13 cellular contexts compared by ENCODE assay signal in the genomic region with DNA sequence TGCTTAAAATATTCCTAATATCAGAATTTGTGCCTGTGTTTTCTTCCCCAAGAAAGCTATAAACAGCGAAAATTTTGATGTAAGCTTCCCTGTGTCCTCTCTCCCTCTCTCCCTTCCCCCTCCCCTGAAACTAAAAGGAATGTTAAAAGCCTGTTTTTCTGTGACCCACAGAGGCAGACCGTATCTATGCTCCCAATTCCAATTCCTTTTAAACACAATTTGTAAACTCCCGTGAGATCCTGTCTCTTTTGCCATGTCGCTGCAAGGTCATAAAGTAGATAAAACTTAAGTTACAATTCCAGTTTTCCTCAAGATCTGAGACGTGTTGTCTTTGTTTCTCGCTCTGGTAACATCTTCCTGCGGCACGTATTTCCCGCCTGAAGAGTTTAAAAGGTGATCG.
"Had no signal": no experiment of that assay in that cellular context is flagged by ENCODE, and none has a peak within 500 bp of the region (broad histone marks: within the 10 kb centered on the region; RNA-seq: fewer than 3 reads in every experiment).

No MANE protein-coding gene starts in this region.

- H3K36me3 ChIP-seq: adrenal gland had no signal

- H3K4me3 Mint-ChIP-seq: activated CD4-positive, alpha-beta T cell treated with anti-CD3 and anti-CD28 coated beads, Interleukin-2, amount 10 ng/mL, durations not matched to agents 7 days and 5 days; activated naive CD4-positive, alpha-beta T cell treated with anti-CD3 and anti-CD28 coated beads for 36 hours; activated T-helper 17 cell treated with anti-CD3 and anti-CD28 coated beads, Interleukin-2, amount 50 U/mL, for 72 hours; dendritic cell treated with granulocyte-macrophage colony-stimulating factor and Interleukin-4, amounts not matched to agents 40 ng/mL and 50 ng/mL, for 4 days; stimulated activated naive CD8-positive, alpha-beta T cell treated with anti-CD3 and anti-CD28 coated beads, Interleukin-15, Interleukin-2, amounts not matched to agents 100 ng/mL and 50 ng/mL, for 24 hours had no signal

- H3K4me1 Mint-ChIP-seq: activated CD4-positive, alpha-beta T cell treated with anti-CD3 and anti-CD28 coated beads, Interleukin-2, amount 10 ng/mL, durations not matched to agents 7 days and 5 days; activated T-helper 17 cell treated with anti-CD3 and anti-CD28 coated beads, Interleukin-2, amount 50 U/mL, for 72 hours had no signal

- H3K27ac Mint-ChIP-seq: activated CD4-positive, alpha-beta T cell treated with anti-CD3 and anti-CD28 coated beads, Interleukin-2, amount 10 ng/mL, durations not matched to agents 7 days and 5 days; activated naive CD4-positive, alpha-beta T cell treated with anti-CD3 and anti-CD28 coated beads for 36 hours; activated T-helper 17 cell treated with anti-CD3 and anti-CD28 coated beads, Interleukin-2, amount 50 U/mL, for 72 hours; dendritic cell treated with granulocyte-macrophage colony-stimulating factor and Interleukin-4, amounts not matched to agents 40 ng/mL and 50 ng/mL, for 4 days; naive thymus-derived CD4-positive, alpha-beta T cell; stimulated activated naive CD8-positive, alpha-beta T cell treated with anti-CD3 and anti-CD28 coated beads, Interleukin-15, Interleukin-2, amounts not matched to agents 100 ng/mL and 50 ng/mL, for 24 hours had no signal

- H3K9me3 Mint-ChIP-seq: activated CD4-positive, alpha-beta T cell treated with anti-CD3 and anti-CD28 coated beads, Interleukin-2, amount 10 ng/mL, durations not matched to agents 7 days and 5 days; activated naive CD4-positive, alpha-beta T cell treated with anti-CD3 and anti-CD28 coated beads for 36 hours; dendritic cell treated with granulocyte-macrophage colony-stimulating factor and Interleukin-4, amounts not matched to agents 40 ng/mL and 50 ng/mL, for 4 days; stimulated activated naive CD8-positive, alpha-beta T cell treated with anti-CD3 and anti-CD28 coated beads, Interleukin-15, Interleukin-2, amounts not matched to agents 100 ng/mL and 50 ng/mL, for 24 hours had no signal

- H3K9me3 ChIP-seq: adrenal gland, testis had no signal

- ATAC-seq: activated T-helper 17 cell treated with anti-CD3 and anti-CD28 coated beads, Interleukin-2, amount 50 U/mL, for 72 hours; naive thymus-derived CD4-positive, alpha-beta T cell; T-helper 17 cell had no signal

- H3K27ac ChIP-seq: adrenal gland, testis had no signal

- H3K27me3 ChIP-seq: adrenal gland, testis had no signal

- DNase-seq: activated CD4-positive, alpha-beta T cell treated with anti-CD3 and anti-CD28 coated beads, Interleukin-2, amount 10 ng/mL, durations not matched to agents 7 days and 5 days; activated CD4-positive, CD25-positive, alpha-beta regulatory T cell; activated naive CD4-positive, alpha-beta T cell treated with anti-CD3 and anti-CD28 coated beads for 36 hours; activated T-cell treated with anti-CD3 and anti-CD28 coated beads for 4 hours; adrenal gland; kidney glomerular epithelial cell; naive thymus-derived CD4-positive, alpha-beta T cell; stimulated activated CD4-positive, alpha-beta T cell treated with anti-CD3 and anti-CD28 coated beads, Interleukin-4, amount 100 ng/mL, for 24 hours; T-helper 17 cell; testis had no signal

- H3K4me3 ChIP-seq: adrenal gland, testis had no signal
